Comparison of ENCODE assay signal across 18 cellular contexts in genomic region chr4:154478547-154478946, GRCh38. TPM values are rescaled to one million over a fixed set of nuclear protein-coding genes. Genes with fewer than 3 reads are reported as not detected.
A peak's percentile ranks its signal among the peaks of the same experiment; 100 is the strongest.
DNase-seq lines count a peak whose midpoint lies in the region; ATAC-seq and TF ChIP-seq lines count a peak whose summit lies in the region.
"Had no signal": no experiment of that assay in that cellular context is flagged by ENCODE, and none has a peak within 500 bp of the region (broad histone marks: within the 10 kb centered on the region; RNA-seq: fewer than 3 reads in every experiment).

No MANE protein-coding gene starts in this region.

- no peaks in the 10 kb centered on the region for H3K27me3 ChIP-seq in prostate gland (replicated peaks; ENCODE audit: insufficient read depth)
- H3K27me3 ChIP-seq: testis had no signal

- H3K4me3 ChIP-seq in prostate gland: no peak overlapping the region
- H3K4me3 ChIP-seq: left ventricle myocardium inferior, testis had no signal

- WGBS in prostate gland: 87% methylated on average over 4 of the region's 4 CpGs

- ATAC-seq in GM18520 (IDR thresholded peaks at IDR 0.05; ENCODE audit: unreplicated experiment): peak; percentile 18
- ATAC-seq in GM21381 (IDR thresholded peaks at IDR 0.05; ENCODE audit: unreplicated experiment): peak; percentile 6
- ATAC-seq in HG02852 (IDR thresholded peaks at IDR 0.05; ENCODE audit: unreplicated experiment): peak; percentile 35
- peak; percentile 33 for ATAC-seq in HG03432 (IDR thresholded peaks at IDR 0.05; ENCODE audit: unreplicated experiment)

- no peak for TF ChIP-seq POLR2A in prostate gland (IDR thresholded peaks at IDR 0.05)

- no peak overlapping the region for H3K27ac ChIP-seq in prostate gland
- H3K27ac ChIP-seq: left ventricle myocardium inferior, testis had no signal

- no peaks in the 10 kb centered on the region for H3K36me3 ChIP-seq in prostate gland
- H3K36me3 ChIP-seq: left ventricle myocardium inferior had no signal

- intact Hi-C loops in prostate gland (cut with DNase I): no loop called here

- DNase-seq in prostate gland (ENCODE audit: low spot score): no peak
- no peak for DNase-seq in activated T-cell treated with anti-CD3 and anti-CD28 coated beads, Interleukin-2, amount 50 U/mL, for 1 hour
- no peak for DNase-seq in NCI-H748 treated with DMSO at 0.1 percent for 48 hours (lab: John Stamatoyannopoulos, UW)
- no peak for DNase-seq in foreskin melanocyte
- DNase-seq: activated naive CD4-positive, alpha-beta T cell treated with Interleukin-2 at 50 U/mL for 16 hours; Calu3; GF-D8; IMR-90; left ventricle myocardium inferior; naive B cell; NCI-H1092; NCI-H226; testis had no signal

- no peaks in the 10 kb centered on the region for H3K9me3 ChIP-seq in prostate gland
- H3K9me3 ChIP-seq: left ventricle myocardium inferior, testis had no signal

- H3K4me1 ChIP-seq in prostate gland (replicated peaks): no peaks in the 10 kb centered on the region
- H3K4me1 ChIP-seq: left ventricle myocardium inferior, testis had no signal

- TF ChIP-seq CTCF in prostate gland (IDR thresholded peaks at IDR 0.05): no peak

RNA-seq across cellular contexts. Expression of gene DCHS2, which starts 13.1 kb away (rescaled TPM):
- 1 to 10 TPM; 1.8 to 2.2 TPM for total RNA-seq in prostate gland
- total RNA-seq: activated CD8-positive, alpha-beta memory T cell treated with anti-CD3 and anti-CD28 coated beads for 36 hours; IMR-90; left ventricle myocardium inferior had no signal
